9 cellular contexts compared by ENCODE assay signal in the genomic region with DNA sequence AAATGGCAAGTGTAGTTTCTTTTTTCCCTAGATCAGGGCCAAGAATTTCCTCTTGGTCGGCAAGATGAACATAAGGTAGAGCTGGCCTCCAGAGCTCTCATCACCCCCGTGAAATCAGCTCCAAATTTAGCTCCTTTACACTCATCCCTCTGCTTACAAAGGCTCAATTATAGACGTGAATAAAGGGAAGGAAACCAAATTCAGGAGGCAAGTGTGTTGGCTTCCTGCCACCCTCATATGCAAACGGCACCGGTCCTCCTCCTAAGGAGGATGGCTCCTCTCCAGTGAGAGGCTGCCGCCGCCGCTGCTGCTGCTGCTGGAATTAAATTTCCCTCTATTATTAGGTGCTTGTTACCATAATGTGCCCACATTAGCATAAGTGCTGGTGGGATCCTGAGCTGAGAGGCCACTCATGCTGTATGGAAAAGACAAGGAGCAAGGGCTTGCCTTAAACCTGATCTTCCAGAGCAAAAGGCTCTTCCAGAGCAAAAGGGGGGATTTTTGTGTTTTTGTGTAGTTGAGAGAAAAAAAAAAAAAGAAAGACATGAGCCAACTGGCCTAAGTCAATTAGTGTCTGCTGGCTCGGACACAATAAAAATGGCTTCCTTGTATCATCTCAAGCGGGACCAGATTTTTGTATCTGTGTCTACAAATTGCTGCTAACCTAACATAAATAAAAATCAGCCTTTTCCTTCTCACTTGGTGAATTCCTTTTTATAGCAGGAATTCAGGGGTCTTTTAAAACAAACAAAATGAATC.
DNase-seq lines count a peak whose midpoint lies in the region; TF ChIP-seq lines count a peak whose summit lies in the region.
"Had no signal": no experiment of that assay in that cellular context is flagged by ENCODE, and none has a peak within 500 bp of the region (broad histone marks: within the 10 kb centered on the region; RNA-seq: fewer than 3 reads in every experiment).

No MANE protein-coding gene starts in this region.

- no peak overlapping the region for H3K4me3 Mint-ChIP-seq in Calu3 (ENCODE audit: low read depth, unreplicated experiment)
- H3K4me3 Mint-ChIP-seq: dendritic cell treated with granulocyte-macrophage colony-stimulating factor and Interleukin-4, amounts not matched to agents 40 ng/mL and 50 ng/mL, for 4 days had no signal

- H3K36me3 ChIP-seq in H7 (replicated peaks; ENCODE audit: control insufficient read depth, insufficient read depth, low read length) = no peaks in the 10 kb centered on the region
- no peaks in the 10 kb centered on the region for H3K36me3 ChIP-seq in MM.1S (replicated peaks; ENCODE audit: insufficient read depth, low read length)

- no peak overlapping the region for H3K27ac ChIP-seq in caudate nucleus (ENCODE audit: low read depth, low read length)
- no peak overlapping the region for H3K27ac ChIP-seq in MM.1S (ENCODE audit: low read length)

- CTCF ChIA-PET in Calu3 (lab: Charles Lee) = no interaction called here

- no peaks in the 10 kb centered on the region for H3F3A ChIP-seq in MM.1S (ENCODE audit: insufficient read depth, low read length)

- no peaks in the 10 kb centered on the region for H3K79me2 ChIP-seq in MM.1S (ENCODE audit: low read length)

- no peak overlapping the region for H2AFZ ChIP-seq in MM.1S (ENCODE audit: low read length)

- H3K27ac Mint-ChIP-seq in Calu3 (ENCODE audit: unreplicated experiment) = no peak overlapping the region
- H3K27ac Mint-ChIP-seq: dendritic cell treated with granulocyte-macrophage colony-stimulating factor and Interleukin-4, amounts not matched to agents 40 ng/mL and 50 ng/mL, for 4 days had no signal

- H3K9me3 ChIP-seq in MM.1S (replicated peaks; ENCODE audit: insufficient read depth, low read length) = no peaks in the 10 kb centered on the region

- no peaks in the 10 kb centered on the region for H4K20me1 ChIP-seq in MM.1S (ENCODE audit: insufficient read depth, low read length)

- no peak overlapping the region for H3K9ac ChIP-seq in MM.1S (ENCODE audit: low read length)

- BruUV-seq in Calu3 (replicated peaks; lab: Mats Ljungman, UMichigan) = no TSS peak

- H3K9me2 ChIP-seq in MM.1S (replicated peaks; ENCODE audit: insufficient read depth, low read length) = no peaks in the 10 kb centered on the region

- DNase-seq in H7 (peak; percentile 35), NCI-H2107 treated with DMSO at 0.1 percent for 48 hours (lab: John Stamatoyannopoulos, UW; ENCODE audit: unreplicated experiment) (peak; percentile 78), caudate nucleus (lab: John Stamatoyannopoulos, UW) (peak in 45 of 61 donors; percentile 5 to 87 (median 36)), nucleus accumbens (lab: John Stamatoyannopoulos, UW) (peak in 39 of 56 donors; percentile 5 to 76 (median 33)), Calu3 (no peak), MM.1S (no peak), DMS53 (lab: John Stamatoyannopoulos, UW) (no peak), AG08395 (ENCODE audit: low spot score) (no peak)

- H3K27me3 Mint-ChIP-seq in Calu3 (ENCODE audit: unreplicated experiment) = peaks cover 15% of the 10 kb centered on the region

- H3K36me3 Mint-ChIP-seq in Calu3 (ENCODE audit: insufficient read depth, unreplicated experiment) = no peaks in the 10 kb centered on the region

- no peaks in the 10 kb centered on the region for H3K4me1 ChIP-seq in MM.1S (ENCODE audit: low read length)

- no peak overlapping the region for H3K4me2 ChIP-seq in MM.1S (ENCODE audit: low read depth, low read length)

- H3K27me3 ChIP-seq in H7 (ENCODE audit: control insufficient read depth, insufficient read depth, low read length) (no peaks in the 10 kb centered on the region), MM.1S (replicated peaks; ENCODE audit: insufficient read depth, low read length) (no peaks in the 10 kb centered on the region)

- intact Hi-C loops in Calu3 (cut with micrococcal nuclease; ENCODE audit: unreplicated experiment) = no loop called here

- no peaks in the 10 kb centered on the region for H3K9me3 Mint-ChIP-seq in Calu3 (ENCODE audit: low read depth, unreplicated experiment)
- H3K9me3 Mint-ChIP-seq: dendritic cell treated with granulocyte-macrophage colony-stimulating factor and Interleukin-4, amounts not matched to agents 40 ng/mL and 50 ng/mL, for 4 days had no signal

- no peaks in the 10 kb centered on the region for H3K4me1 Mint-ChIP-seq in Calu3 (ENCODE audit: low read depth, unreplicated experiment)

- no peak overlapping the region for H3K4me3 ChIP-seq in H7 (ENCODE audit: insufficient read depth, low read depth, low read length)
- no peak overlapping the region for H3K4me3 ChIP-seq in MM.1S (ENCODE audit: low read length)

- TF ChIP-seq CTCF in Calu3 (IDR thresholded peaks at IDR 0.05; ENCODE audit: unreplicated experiment) (no peak), MM.1S (IDR thresholded peaks at IDR 0.05; ENCODE audit: low read length) (no peak)

Comparison
In these comparisons a context has a peak if more than half of its experiments do, and no peak if none do; other contexts are left out.
1. DNase-seq: peak in H7 (single experiment), NCI-H2107 treated with DMSO at 0.1 percent for 48 hours (single experiment), caudate nucleus (45 of 61) and nucleus accumbens (39 of 56); none in Calu3 (single experiment), MM.1S (single experiment), DMS53 (single experiment) and AG08395 (single experiment).